Comparison of ENCODE assay signal across 21 cellular contexts in the genomic region with DNA sequence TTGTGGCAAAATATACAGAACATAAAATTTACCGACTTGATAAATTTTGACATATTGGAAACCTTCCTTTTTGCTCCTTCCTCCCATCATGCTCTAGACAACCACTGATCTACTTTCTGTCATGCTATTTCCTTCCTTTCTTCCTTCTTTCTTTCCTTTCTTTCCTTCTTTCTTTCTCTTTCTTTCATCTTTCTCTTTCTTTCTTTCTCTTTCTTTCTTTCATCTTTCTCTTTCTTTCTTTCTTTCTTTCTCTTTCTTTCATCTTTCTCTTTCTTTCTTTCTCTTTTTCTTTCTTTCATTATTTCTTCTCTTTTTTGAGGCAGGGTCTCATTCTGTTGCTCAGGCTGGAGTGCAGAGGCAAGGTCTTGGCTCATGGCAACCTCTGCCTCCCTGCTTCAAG.
"Had no signal": no experiment of that assay in that cellular context is flagged by ENCODE, and none has a peak within 500 bp of the region (broad histone marks: within the 10 kb centered on the region; RNA-seq: fewer than 3 reads in every experiment).

No MANE protein-coding gene starts in this region.

- FAIRE-seq: RCC 7860 had no signal

- H3K27ac ChIP-seq: SJSA1, SK-N-MC had no signal

- DNase-seq: Karpas-422, KG1, MG63, NCI-H1092, NCI-H1105 treated with DMSO at 0.1 percent for 48 hours, NCI-H1417 treated with DMSO at 0.1 percent for 48 hours, NCI-H146, NCI-H1694 treated with DMSO at 0.1 percent for 48 hours, NCI-H1930, NCI-H2081, NCI-H2107, NCI-H2227 treated with DMSO at 0.1 percent for 48 hours, NCI-H524, NCI-H526 treated with DMSO at 0.1 percent for 48 hours, NCI-H748 treated with DMSO at 0.1 percent for 48 hours, Right ventricle myocardium superior, RPMI8226, SIG-M5 had no signal
